In genomic region chrX:16022580-16023170, GRCh38 we compare ENCODE assay signal across 19 cellular contexts.
DNase-seq lines count a peak whose midpoint lies in the region; ATAC-seq, FAIRE-seq and TF ChIP-seq lines count a peak whose summit lies in the region.
"Had no signal": no experiment of that assay in that cellular context is flagged by ENCODE, and none has a peak within 500 bp of the region (broad histone marks: within the 10 kb centered on the region; RNA-seq: fewer than 3 reads in every experiment).

No MANE protein-coding gene starts in this region.

- H3K4me1 Mint-ChIP-seq in activated T-helper 17 cell treated with anti-CD3 and anti-CD28 coated beads, Interleukin-2, amount 50 U/mL, for 72 hours, result no peaks in the 10 kb centered on the region

- H3K9me2 ChIP-seq in Karpas-422 (replicated peaks; ENCODE audit: insufficient read depth, low read length), result no peaks in the 10 kb centered on the region

- peak; percentile 26 for DNase-seq in CD1c-positive myeloid dendritic cell (ENCODE audit: extremely low spot score)
- DNase-seq in HPDE6-E6E7 (ENCODE audit: extremely low spot score), result peak; percentile 21
- peak; percentile 7 for DNase-seq in glomerular endothelial cell (ENCODE audit: extremely low read depth, low read depth, low spot score)
- DNase-seq in NCI-H2196 treated with DMSO at 0.1 percent for 48 hours (lab: John Stamatoyannopoulos, UW; ENCODE audit: unreplicated experiment), result no peak
- DNase-seq in GM12891 (ENCODE audit: insufficient read length, low spot score), result no peak
- DNase-seq in substantia nigra (lab: John Stamatoyannopoulos, UW), result no peak
- DNase-seq in Karpas-422, result no peak
- DNase-seq: activated CD4-positive, alpha-beta T cell treated with anti-CD3 and anti-CD28 coated beads for 48 hours; activated T-cell treated with anti-CD3 and anti-CD28 coated beads, Interleukin-2, amount 50 U/mL, for 1 hour; adrenal gland; dorsolateral prefrontal cortex; glutamatergic neuron; naive B cell; OCI-M1; stimulated activated CD4-positive, alpha-beta T cell treated with anti-CD3 and anti-CD28 coated beads, Interleukin-4, amount 100 ng/mL, for 4 hours; stimulated activated naive B cell treated with anti-CD40 and anti-IgM and Interleukin-4, amounts not matched to agents 10 μg/mL and 1 μg/mL and 100 μg/mL, for 72 hours had no signal

- TF ChIP-seq POLR2A in GM12891 (IDR thresholded peaks at IDR 0.05; ENCODE audit: low read depth, low read length), result no peak

- ATAC-seq in activated T-helper 17 cell treated with anti-CD3 and anti-CD28 coated beads, Interleukin-2, amount 50 U/mL, for 72 hours (replicated peaks), result peak; percentile 39
- ATAC-seq: stimulated activated naive B cell treated with anti-CD40 and anti-IgM and Interleukin-4, amounts not matched to agents 10 μg/mL and 1 μg/mL and 100 μg/mL, for 72 hours had no signal

- H4K20me1 ChIP-seq in Karpas-422 (ENCODE audit: insufficient read depth, low read depth, low read length), result no peaks in the 10 kb centered on the region
- H4K20me1 ChIP-seq: BLaER1 treated with 17β-estradiol and CSF1 and Interleukin-3, amounts not matched to agents 10 nM and 100 nM had no signal

- no peak for FAIRE-seq in GM12891 (lab: Jason Lieb, UNC)

- H3K9ac ChIP-seq in Karpas-422 (ENCODE audit: low read length), result no peak overlapping the region
- H3K9ac ChIP-seq: BLaER1 treated with 17β-estradiol and CSF1 and Interleukin-3, amounts not matched to agents 10 nM and 100 nM had no signal

- H3K9me3 ChIP-seq in Karpas-422 (ENCODE audit: low read length), result no peaks in the 10 kb centered on the region
- H3K9me3 ChIP-seq: adrenal gland, right atrium auricular region had no signal

- H3K9me3 Mint-ChIP-seq in activated T-helper 17 cell treated with anti-CD3 and anti-CD28 coated beads, Interleukin-2, amount 50 U/mL, for 72 hours, result no peaks in the 10 kb centered on the region
- H3K9me3 Mint-ChIP-seq: stimulated activated naive B cell treated with anti-CD40 and anti-IgM and Interleukin-4, amounts not matched to agents 10 μg/mL and 1 μg/mL and 100 μg/mL, for 72 hours had no signal

- H3K4me3 ChIP-seq in Karpas-422 (ENCODE audit: low read length), result no peak overlapping the region
- H3K4me3 ChIP-seq: adrenal gland; BLaER1 treated with 17β-estradiol and CSF1 and Interleukin-3, amounts not matched to agents 10 nM and 100 nM; dorsolateral prefrontal cortex; right atrium auricular region had no signal

- no peaks in the 10 kb centered on the region for H3K36me3 Mint-ChIP-seq in activated T-helper 17 cell treated with anti-CD3 and anti-CD28 coated beads, Interleukin-2, amount 50 U/mL, for 72 hours (ENCODE audit: low read depth)
- H3K36me3 Mint-ChIP-seq: stimulated activated naive B cell treated with anti-CD40 and anti-IgM and Interleukin-4, amounts not matched to agents 10 μg/mL and 1 μg/mL and 100 μg/mL, for 72 hours had no signal

- peaks cover 2% of the 10 kb centered on the region; the same call in 1 of the 2 replicates for H3K4me1 ChIP-seq in Karpas-422 (ENCODE audit: low read length)
- H3K4me1 ChIP-seq: adrenal gland, right atrium auricular region had no signal

- no peak overlapping the region for H3K27ac Mint-ChIP-seq in activated T-helper 17 cell treated with anti-CD3 and anti-CD28 coated beads, Interleukin-2, amount 50 U/mL, for 72 hours
- H3K27ac Mint-ChIP-seq: naive B cell; stimulated activated naive B cell treated with anti-CD40 and anti-IgM and Interleukin-4, amounts not matched to agents 10 μg/mL and 1 μg/mL and 100 μg/mL, for 72 hours had no signal

- peaks cover 9% of the 10 kb centered on the region for H3K27me3 Mint-ChIP-seq in activated T-helper 17 cell treated with anti-CD3 and anti-CD28 coated beads, Interleukin-2, amount 50 U/mL, for 72 hours

- no peaks in the 10 kb centered on the region for H3K36me3 ChIP-seq in Karpas-422 (ENCODE audit: insufficient read depth, low read length)
- H3K36me3 ChIP-seq: adrenal gland; BLaER1 treated with 17β-estradiol and CSF1 and Interleukin-3, amounts not matched to agents 10 nM and 100 nM; right atrium auricular region had no signal

- H3K27ac ChIP-seq in substantia nigra (ENCODE audit: low read depth, low read length, poor library complexity, severe bottlenecking) (no peak overlapping the region), Karpas-422 (ENCODE audit: low read length) (no peak overlapping the region)
- H3K27ac ChIP-seq: adrenal gland; BLaER1 treated with 17β-estradiol and CSF1 and Interleukin-3, amounts not matched to agents 10 nM and 100 nM; dorsolateral prefrontal cortex; right atrium auricular region had no signal

- H3K4me2 ChIP-seq in Karpas-422 (ENCODE audit: low read depth, low read length, poor library complexity, severe bottlenecking), result no peak overlapping the region

- H3K4me3 Mint-ChIP-seq in activated T-helper 17 cell treated with anti-CD3 and anti-CD28 coated beads, Interleukin-2, amount 50 U/mL, for 72 hours, result no peak overlapping the region
- H3K4me3 Mint-ChIP-seq: naive B cell; stimulated activated naive B cell treated with anti-CD40 and anti-IgM and Interleukin-4, amounts not matched to agents 10 μg/mL and 1 μg/mL and 100 μg/mL, for 72 hours had no signal

- H3K27me3 ChIP-seq in Karpas-422 (ENCODE audit: low read length), result no peaks in the 10 kb centered on the region
- H3K27me3 ChIP-seq: right atrium auricular region had no signal

- H3K79me2 ChIP-seq in Karpas-422 (ENCODE audit: low read length), result no peaks in the 10 kb centered on the region

- H2AFZ ChIP-seq in Karpas-422 (ENCODE audit: low read length), result no peak overlapping the region

TF ChIP-seq in GM12891, 5 proteins besides CTCF, POLR2A, EP300 and RAD21:
- no peak for TF ChIP-seq POLR2AphosphoS5 (IDR thresholded peaks at IDR 0.05; ENCODE audit: low read depth, low read length)
- no peak for TF ChIP-seq TAF1 (IDR thresholded peaks at IDR 0.05; ENCODE audit: low read depth, low read length)
- TF ChIP-seq POU2F2 (IDR thresholded peaks at IDR 0.05; ENCODE audit: low read depth, low read length), result no peak
- no peak for TF ChIP-seq SPI1 (IDR thresholded peaks at IDR 0.05; ENCODE audit: low read depth, low read length)
- TF ChIP-seq PAX5 (IDR thresholded peaks at IDR 0.05; ENCODE audit: insufficient read depth, low read length, severe bottlenecking), result no peak
TF ChIP-seq in GM12891: peak in this region for 0.

Comparison
In these comparisons a context has a peak if more than half of its experiments do, and no peak if none do; other contexts are left out.
1. DNase-seq: peak in CD1c-positive myeloid dendritic cell (single experiment), HPDE6-E6E7 (single experiment) and glomerular endothelial cell (single experiment); none in NCI-H2196 treated with DMSO at 0.1 percent for 48 hours (single experiment), GM12891 (single experiment), substantia nigra (0 of 49) and Karpas-422 (single experiment).